ENCODE assay signal across 21 cellular contexts in genomic region chr2:172439911-172440310, GRCh38. TPM values are rescaled to one million over a fixed set of nuclear protein-coding genes. Genes with fewer than 3 reads are reported as not detected.
DNase-seq lines count a peak whose midpoint lies in the region; ATAC-seq and TF ChIP-seq lines count a peak whose summit lies in the region.
"Had no signal": no experiment of that assay in that cellular context is flagged by ENCODE, and none has a peak within 500 bp of the region (broad histone marks: within the 10 kb centered on the region; RNA-seq: fewer than 3 reads in every experiment).

No MANE protein-coding gene starts in this region.

- CTCF ChIA-PET in CD4-positive, alpha-beta T cell (lab: Charles Lee), result interaction anchor here (1.2 to 16.8 kb wide), 4 partner anchors 11 to 19 kb away, joined by 3 to 187 read pairs (median 34); partner anchors contain the start of gene ITGA6
- CTCF ChIA-PET in PC-3 (lab: Charles Lee), result no interaction called here

- POLR2A ChIA-PET in CD4-positive, alpha-beta T cell (lab: Charles Lee), result interaction anchor here (1.2 to 22.8 kb wide), 5 partner anchors 9 to 518 kb away, joined by 3 to 482 read pairs (median 7); partner anchors contain the start of genes HAT1 and ITGA6
- POLR2A ChIA-PET in PC-3 (lab: Charles Lee; ENCODE audit: unreplicated experiment), result interaction anchor here (1.3 kb wide), 1 partner anchor 10 kb away, joined by 4 read pairs; no protein-coding TSS in a partner anchor

- H4K20me1 ChIP-seq in PC-3 (ENCODE audit: low read length), result no peaks in the 10 kb centered on the region
- peaks cover 64% of the 10 kb centered on the region for H4K20me1 ChIP-seq in neural progenitor cell (ENCODE audit: low read depth)

- H3K4me3 ChIP-seq in PC-3 (ENCODE audit: low read length) (peak overlapping the region; percentile 28), neural progenitor cell (no peak overlapping the region)
- no peak overlapping the region for H3K4me3 ChIP-seq in effector memory CD4-positive, alpha-beta T cell (ENCODE audit: insufficient read depth, low read depth, low read length, poor library complexity, severe bottlenecking)
- H3K4me3 ChIP-seq: lung, ovary, right atrium auricular region had no signal

- peaks cover 79% of the 10 kb centered on the region for H3K4me1 ChIP-seq in PC-3 (ENCODE audit: insufficient read depth, low read length)
- H3K4me1 ChIP-seq in effector memory CD4-positive, alpha-beta T cell (ENCODE audit: control insufficient read depth, insufficient read depth, low read length, poor library complexity, severe bottlenecking), result peaks cover 78% of the 10 kb centered on the region
- H3K4me1 ChIP-seq in neural progenitor cell, result peaks cover 64% of the 10 kb centered on the region

- H3K4me2 ChIP-seq in PC-3 (ENCODE audit: low read length), result peak overlapping the region; percentile 61
- H3K4me2 ChIP-seq in neural progenitor cell, result peak overlapping the region; percentile 62

- H3K4me3 Mint-ChIP-seq in CD4-positive, alpha-beta T cell, result peak overlapping the region; percentile 43
- no peak overlapping the region for H3K4me3 Mint-ChIP-seq in neural progenitor cell
- H3K4me3 Mint-ChIP-seq: activated CD4-positive, alpha-beta T cell treated with anti-CD3 and anti-CD28 coated beads for 36 hours; activated naive CD8-positive, alpha-beta T cell treated with anti-CD3 and anti-CD28 coated beads, Interleukin-2, amount 50 U/mL, for 24 hours; natural killer cell had no signal

- peak overlapping the region; percentile 89 for H3K27ac Mint-ChIP-seq in CD4-positive, alpha-beta T cell
- no peak overlapping the region for H3K27ac Mint-ChIP-seq in neural progenitor cell
- H3K27ac Mint-ChIP-seq: activated naive CD8-positive, alpha-beta T cell treated with anti-CD3 and anti-CD28 coated beads, Interleukin-2, amount 50 U/mL, for 24 hours; activated T-helper 2 cell treated with anti-CD3 and anti-CD28 coated beads, Interferon-gamma antibody, Interleukin-2, Interleukin-4, amounts not matched to agents 10 μg/mL and 5 μg/mL and 100 μg/mL, durations not matched to agents 14 hours and 24 hours and 36 hours; natural killer cell had no signal

- H2AFZ ChIP-seq in PC-3 (ENCODE audit: low read length), result no peak overlapping the region
- H2AFZ ChIP-seq in neural progenitor cell (replicated peaks), result no peak overlapping the region

- TF ChIP-seq CTCF in CD4-positive, alpha-beta T cell (IDR thresholded peaks at IDR 0.05), result no peak
- TF ChIP-seq CTCF in PC-3 (conservative IDR thresholded peaks at IDR 0.05; ENCODE audit: low read depth, low read length), result no peak
- TF ChIP-seq CTCF in neural progenitor cell (IDR thresholded peaks at IDR 0.05), result no peak

- BruUV-seq in PC-3 (replicated peaks; lab: Mats Ljungman, UMichigan), result no TSS peak

- no peaks in the 10 kb centered on the region for H3K9me3 Mint-ChIP-seq in CD4-positive, alpha-beta T cell
- H3K9me3 Mint-ChIP-seq in neural progenitor cell, result peaks cover 12% of the 10 kb centered on the region
- H3K9me3 Mint-ChIP-seq: activated naive CD8-positive, alpha-beta T cell treated with anti-CD3 and anti-CD28 coated beads, Interleukin-2, amount 50 U/mL, for 24 hours; activated T-helper 2 cell treated with anti-CD3 and anti-CD28 coated beads, Interferon-gamma antibody, Interleukin-2, Interleukin-4, amounts not matched to agents 10 μg/mL and 5 μg/mL and 100 μg/mL, durations not matched to agents 14 hours and 24 hours and 36 hours; natural killer cell had no signal

- peaks cover 15% of the 10 kb centered on the region for H3K36me3 Mint-ChIP-seq in CD4-positive, alpha-beta T cell (ENCODE audit: low read depth)
- H3K36me3 Mint-ChIP-seq in neural progenitor cell, result peaks cover 21% of the 10 kb centered on the region
- H3K36me3 Mint-ChIP-seq: natural killer cell had no signal

- H3K27me3 Mint-ChIP-seq in CD4-positive, alpha-beta T cell, result no peaks in the 10 kb centered on the region
- no peaks in the 10 kb centered on the region for H3K27me3 Mint-ChIP-seq in neural progenitor cell (ENCODE audit: insufficient read depth, low read depth)
- H3K27me3 Mint-ChIP-seq: activated CD4-positive, alpha-beta T cell treated with anti-CD3 and anti-CD28 coated beads for 36 hours; activated naive CD8-positive, alpha-beta T cell treated with anti-CD3 and anti-CD28 coated beads, Interleukin-2, amount 50 U/mL, for 24 hours had no signal

- no peaks in the 10 kb centered on the region for H3K9me2 ChIP-seq in PC-3 (replicated peaks; ENCODE audit: low read length)

- H3F3A ChIP-seq in PC-3 (ENCODE audit: low read length, unreplicated experiment), result peaks cover 37% of the 10 kb centered on the region
- peaks cover 25% of the 10 kb centered on the region for H3F3A ChIP-seq in neural progenitor cell (ENCODE audit: low read depth)

- intact Hi-C loops in CD4-positive, alpha-beta T cell (cut with DNase I, micrococcal nuclease), result no loop called here
- intact Hi-C loops in PC-3 (cut with micrococcal nuclease), result loop anchor here (1.0 to 5.0 kb wide), 3 partner anchors 12 to 188 kb away; no protein-coding TSS in a partner anchor

- no peaks in the 10 kb centered on the region for H3K9me3 ChIP-seq in CD4-positive, alpha-beta T cell (ENCODE audit: control insufficient read depth, low read length)
- H3K9me3 ChIP-seq in PC-3 (ENCODE audit: low read length), result no peaks in the 10 kb centered on the region
- H3K9me3 ChIP-seq in effector memory CD4-positive, alpha-beta T cell (ENCODE audit: control insufficient read depth, low read length), result no peaks in the 10 kb centered on the region
- no peaks in the 10 kb centered on the region for H3K9me3 ChIP-seq in neural progenitor cell (ENCODE audit: low read depth)
- H3K9me3 ChIP-seq: ovary, right atrium auricular region had no signal

- peaks cover 7% of the 10 kb centered on the region; the same call in 1 of the 2 replicates for H3K36me3 ChIP-seq in PC-3 (ENCODE audit: low read depth, low read length)
- H3K36me3 ChIP-seq in effector memory CD4-positive, alpha-beta T cell (ENCODE audit: control insufficient read depth, insufficient read depth, low read length), result peaks cover 5% of the 10 kb centered on the region
- no peaks in the 10 kb centered on the region for H3K36me3 ChIP-seq in neural progenitor cell
- H3K36me3 ChIP-seq: ovary, right atrium auricular region had no signal

- no peak overlapping the region for H3K27ac ChIP-seq in CD4-positive, alpha-beta T cell (ENCODE audit: low read depth, low read length)
- H3K27ac ChIP-seq in PC-3 (ENCODE audit: low read length), result peak overlapping the region; percentile 97
- peak overlapping the region; percentile 22 for H3K27ac ChIP-seq in effector memory CD4-positive, alpha-beta T cell (ENCODE audit: insufficient read depth, low read length, poor library complexity, severe bottlenecking)
- H3K27ac ChIP-seq in neural progenitor cell, result no peak overlapping the region
- H3K27ac ChIP-seq: ovary, right atrium auricular region had no signal

- H3K4me1 Mint-ChIP-seq in CD4-positive, alpha-beta T cell (ENCODE audit: low read depth), result peaks cover 62% of the 10 kb centered on the region
- peaks cover 24% of the 10 kb centered on the region for H3K4me1 Mint-ChIP-seq in neural progenitor cell

- no peaks in the 10 kb centered on the region for H3K27me3 ChIP-seq in CD4-positive, alpha-beta T cell (ENCODE audit: control insufficient read depth, insufficient read depth, low read length)
- H3K27me3 ChIP-seq in PC-3 (ENCODE audit: low read length), result no peaks in the 10 kb centered on the region
- no peaks in the 10 kb centered on the region for H3K27me3 ChIP-seq in effector memory CD4-positive, alpha-beta T cell (replicated peaks; ENCODE audit: control insufficient read depth, insufficient read depth, low read length, poor library complexity, severe bottlenecking)
- no peaks in the 10 kb centered on the region for H3K27me3 ChIP-seq in neural progenitor cell
- H3K27me3 ChIP-seq: ovary, right atrium auricular region had no signal

- H3K9ac ChIP-seq in PC-3 (ENCODE audit: low read length) (peak overlapping the region; percentile 43), neural progenitor cell (no peak overlapping the region)

- H3K79me2 ChIP-seq in PC-3 (ENCODE audit: low read length) (peaks cover 88% of the 10 kb centered on the region), neural progenitor cell (ENCODE audit: low read depth) (peaks cover 99% of the 10 kb centered on the region)

- ATAC-seq in CD4-positive, alpha-beta T cell (ENCODE audit: poor library complexity), result no peak
- ATAC-seq in PC-3, result no peak
- no peak for ATAC-seq in HG02840 (IDR thresholded peaks at IDR 0.05; ENCODE audit: low FRiP score, unreplicated experiment)
- ATAC-seq in HG02588 (IDR thresholded peaks at IDR 0.05; ENCODE audit: unreplicated experiment), result no peak
- ATAC-seq: activated CD4-positive, alpha-beta T cell treated with anti-CD3 and anti-CD28 coated beads for 36 hours; activated naive CD8-positive, alpha-beta T cell treated with anti-CD3 and anti-CD28 coated beads, Interleukin-2, amount 50 U/mL, for 24 hours; HepG2; natural killer cell had no signal

- DNase-seq in CD4-positive, alpha-beta T cell, result no peak
- DNase-seq in PC-3 (no peak), neural progenitor cell (ENCODE audit: low spot score) (no peak), CD1c-positive myeloid dendritic cell (ENCODE audit: extremely low spot score) (no peak)
- no peak for DNase-seq in effector memory CD4-positive, alpha-beta T cell
- DNase-seq: activated CD4-positive, alpha-beta T cell treated with anti-CD3 and anti-CD28 coated beads for 36 hours; activated naive CD8-positive, alpha-beta T cell treated with anti-CD3 and anti-CD28 coated beads, Interleukin-2, amount 50 U/mL, for 24 hours; COR-L47; cortex of kidney; H7; natural killer cell; NCI-H1105 treated with DMSO at 0.1 percent for 48 hours; NCI-H2081 treated with DMSO at 0.1 percent for 48 hours; NCI-H446 treated with DMSO at 0.1 percent for 48 hours; ovary had no signal

RNA-seq across cellular contexts. Expression of gene ITGA6, which starts 12.5 kb away (rescaled TPM):
- total RNA-seq in CD4-positive, alpha-beta T cell, result 10 to 100 TPM; 53.5 to 58.0 TPM
- 181 and 204 TPM in 2 replicates for total RNA-seq in PC-3 (2014; rRNA removed)
- 97.2 and 161 TPM in 2 replicates for total RNA-seq in neural progenitor cell (ENCODE audit: low replicate concordance)

Comparison
In these comparisons a context has a peak if more than half of its experiments do, and no peak if none do; other contexts are left out.
1. H3K27ac ChIP-seq: peak in PC-3 (single experiment) and effector memory CD4-positive, alpha-beta T cell (single experiment); none in CD4-positive, alpha-beta T cell (single experiment) and neural progenitor cell (single experiment).